In genomic region chr3:165642761-165643432, GRCh38 we compare ENCODE assay signal across 7 cellular contexts.
DNase-seq lines count a peak whose midpoint lies in the region; ATAC-seq and TF ChIP-seq lines count a peak whose summit lies in the region.

No MANE protein-coding gene starts in this region.

- H3K27me3 ChIP-seq in SJCRH30 (no peaks in the 10 kb centered on the region), foreskin keratinocyte (no peaks in the 10 kb centered on the region)

- no peak for TF ChIP-seq CTCF in foreskin keratinocyte (conservative IDR thresholded peaks at IDR 0.05)

- H3K27ac ChIP-seq in SJCRH30 (peak overlapping the region; percentile 98), foreskin keratinocyte (peak overlapping the region; percentile 58)

- H3K9me3 Mint-ChIP-seq in activated naive CD4-positive, alpha-beta T cell treated with anti-CD3 and anti-CD28 coated beads for 36 hours: peaks cover 7% of the 10 kb centered on the region

- ATAC-seq in foreskin keratinocyte (peak; percentile 95), GM21619 (IDR thresholded peaks at IDR 0.05; ENCODE audit: unreplicated experiment) (no peak)

- no peaks in the 10 kb centered on the region for H3K4me1 Mint-ChIP-seq in activated naive CD4-positive, alpha-beta T cell treated with anti-CD3 and anti-CD28 coated beads for 36 hours (ENCODE audit: low read depth)

- intact Hi-C loops in activated naive CD4-positive, alpha-beta T cell treated with anti-CD3 and anti-CD28 coated beads for 36 hours (cut with micrococcal nuclease): no loop called here

- DNase-seq in HPDE6-E6E7 (ENCODE audit: extremely low spot score) (peak; percentile 66), SJCRH30 (peak; percentile 78 to 92), foreskin keratinocyte (peak; percentile 96 to 98), smooth muscle cell of the brain vasculature (ENCODE audit: low read depth, low spot score) (peak; percentile 92)
- no peak for DNase-seq in activated naive CD4-positive, alpha-beta T cell treated with anti-CD3 and anti-CD28 coated beads for 36 hours
- no peak for DNase-seq in stimulated activated CD4-positive, alpha-beta T cell treated with anti-CD3 and anti-CD28 coated beads, Interleukin-4, amount 100 ng/mL, for 4 hours

- peak overlapping the region; percentile 11; the same call in 1 of the 2 replicates for H3K4me3 ChIP-seq in SJCRH30

- H3K27me3 Mint-ChIP-seq in activated naive CD4-positive, alpha-beta T cell treated with anti-CD3 and anti-CD28 coated beads for 36 hours (ENCODE audit: low read depth): no peaks in the 10 kb centered on the region

- H3K36me3 Mint-ChIP-seq in activated naive CD4-positive, alpha-beta T cell treated with anti-CD3 and anti-CD28 coated beads for 36 hours (ENCODE audit: low read depth): no peaks in the 10 kb centered on the region

- H3K9me3 ChIP-seq in SJCRH30 (replicated peaks): no peaks in the 10 kb centered on the region

- no peak overlapping the region for H3K4me3 Mint-ChIP-seq in activated naive CD4-positive, alpha-beta T cell treated with anti-CD3 and anti-CD28 coated beads for 36 hours

- no peaks in the 10 kb centered on the region for H3K36me3 ChIP-seq in SJCRH30

- H3K4me1 ChIP-seq in SJCRH30 (peaks cover 31% of the 10 kb centered on the region), foreskin keratinocyte (peaks cover 15% of the 10 kb centered on the region)

- no peak overlapping the region for H3K27ac Mint-ChIP-seq in activated naive CD4-positive, alpha-beta T cell treated with anti-CD3 and anti-CD28 coated beads for 36 hours

- CTCF ChIA-PET in activated naive CD4-positive, alpha-beta T cell treated with anti-CD3 and anti-CD28 coated beads for 36 hours (lab: Charles Lee): no interaction called here

Comparison
In these comparisons a context has a peak if more than half of its experiments do, and no peak if none do; other contexts are left out.
1. DNase-seq: peak in HPDE6-E6E7 (single experiment), SJCRH30 (2 of 2), foreskin keratinocyte (2 of 2) and smooth muscle cell of the brain vasculature (single experiment); none in activated naive CD4-positive, alpha-beta T cell treated with anti-CD3 and anti-CD28 coated beads for 36 hours (single experiment) and stimulated activated CD4-positive, alpha-beta T cell treated with anti-CD3 and anti-CD28 coated beads, Interleukin-4, amount 100 ng/mL, for 4 hours (0 of 2).